In genomic region chr10:59135275-59135674, GRCh38 we compare ENCODE assay signal across 21 cellular contexts. TPM values are rescaled to one million over a fixed set of nuclear protein-coding genes. Genes with fewer than 3 reads are reported as not detected.
"Had no signal": no experiment of that assay in that cellular context is flagged by ENCODE, and none has a peak within 500 bp of the region (broad histone marks: within the 10 kb centered on the region; RNA-seq: fewer than 3 reads in every experiment).

No MANE protein-coding gene starts in this region.

- H3K36me3 ChIP-seq: left lung, right atrium auricular region, tibial nerve, vagina had no signal

- H3K9me3 ChIP-seq: left lung, right atrium auricular region, tibial nerve, vagina had no signal

- DNase-seq: activated CD4-positive, alpha-beta T cell treated with anti-CD3 and anti-CD28 coated beads, Interleukin-2, amount 10 ng/mL, durations not matched to agents 24 days and 14 days; activated CD4-positive, CD25-positive, alpha-beta regulatory T cell; activated CD8-positive, alpha-beta memory T cell treated with anti-CD3 and anti-CD28 coated beads, Interleukin-2, amount 50 U/mL, for 4 hours; activated CD8-positive, alpha-beta T cell treated with anti-CD3 and anti-CD28 coated beads, Interleukin-2, amount 10 ng/mL, durations not matched to agents 7 days and 5 days; activated effector memory CD4-positive, alpha-beta T cell treated with anti-CD3 and anti-CD28 coated beads, Interleukin-2, amount 50 U/mL, for 16 hours; activated T-cell treated with anti-CD3 and anti-CD28 coated beads, Interleukin-2, amount 50 U/mL, for 48 hours; amniotic stem cell; islet precursor cell; left lung; natural killer cell; nucleus accumbens; stimulated activated CD4-positive, alpha-beta T cell treated with anti-CD3 and anti-CD28 coated beads, Interleukin-4, amount 100 ng/mL, for 24 hours; stimulated activated naive CD4-positive, alpha-beta T cell; substantia nigra had no signal

- ATAC-seq: activated CD8-positive, alpha-beta T cell treated with anti-CD3 and anti-CD28 coated beads, Interleukin-2, amount 10 ng/mL, durations not matched to agents 7 days and 5 days; activated naive CD4-positive, alpha-beta T cell treated with anti-CD3 and anti-CD28 coated beads, Interleukin-2, amount 50 U/mL, for 72 hours; esophagus mucosa; left lung; natural killer cell had no signal

- H3K27ac ChIP-seq: coronary artery, left lung, right atrium auricular region, skin epidermis, tibial nerve, vagina had no signal

- H3K27me3 ChIP-seq: left lung, right atrium auricular region, tibial nerve, vagina had no signal

- H3K4me3 ChIP-seq: coronary artery, left lung, right atrium auricular region, skin epidermis, tibial nerve, vagina had no signal

- H3K4me1 ChIP-seq: left lung, right atrium auricular region, vagina had no signal

RNA-seq across cellular contexts. Expression of gene PHYHIPL, which starts 41.2 kb away (rescaled TPM):
- total RNA-seq: activated CD4-positive, alpha-beta T cell treated with anti-CD3 and anti-CD28 coated beads, Interleukin-2, amount 10 ng/mL, durations not matched to agents 24 days and 14 days; activated CD8-positive, alpha-beta T cell treated with anti-CD3 and anti-CD28 coated beads, Interleukin-2, amount 10 ng/mL, durations not matched to agents 7 days and 5 days; activated naive CD4-positive, alpha-beta T cell treated with anti-CD3 and anti-CD28 coated beads, Interleukin-2, amount 50 U/mL, for 72 hours; esophagus mucosa; left lung; natural killer cell had no signal
